In the genomic region with DNA sequence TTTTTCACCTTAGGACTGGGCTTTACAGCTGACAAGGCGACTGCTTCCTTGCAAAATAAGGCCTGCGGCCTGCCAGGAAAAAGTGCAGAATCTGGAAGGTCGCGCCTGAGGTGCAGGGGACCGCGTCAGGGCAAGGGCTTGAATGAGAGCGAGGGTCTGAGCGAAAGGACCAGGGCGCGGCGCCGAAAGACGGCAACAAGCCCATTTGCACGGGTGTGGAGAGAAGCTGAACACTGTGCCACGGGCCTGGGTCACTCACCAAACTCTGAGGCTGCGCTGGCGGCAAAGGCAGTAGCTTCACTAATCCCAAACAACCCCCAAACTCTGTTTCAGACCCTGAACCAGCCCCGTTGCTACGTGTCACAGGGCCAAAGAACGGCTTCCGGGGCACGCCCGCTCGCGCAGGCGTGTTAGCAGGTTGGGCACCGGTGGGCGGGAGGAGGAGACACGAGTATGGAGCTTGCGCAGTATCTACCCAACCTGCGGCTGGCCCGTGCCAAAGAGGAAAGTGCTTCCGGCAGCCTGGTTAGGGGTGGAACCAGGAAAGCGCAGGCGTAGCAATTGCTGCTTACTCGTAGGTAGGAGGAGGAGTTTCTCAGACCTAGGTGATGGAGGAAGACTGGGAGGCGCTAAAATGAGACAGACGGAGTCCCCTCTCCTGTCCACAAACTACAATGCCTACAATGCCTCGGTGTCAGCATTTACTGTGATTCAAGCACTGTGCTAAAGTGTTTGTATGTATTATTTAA, we compare ENCODE assay signal across 8 cellular contexts. TPM values are rescaled to one million over a fixed set of nuclear protein-coding genes. Genes with fewer than 3 reads are reported as not detected.
DNase-seq lines count a peak whose midpoint lies in the region; ATAC-seq lines count a peak whose summit lies in the region.

Gene KCTD16 (plus strand): TSS at position 598 of the 749 bp plus-strand sequence.
Gene YIPF5 (minus strand): TSS at position 384 of the 749 bp plus-strand sequence. CDS start 704 bp downstream, outside the sequence.

- peak within 1 kb of the TSS; percentile 83 for H3K4me3 Mint-ChIP-seq in activated CD4-positive, alpha-beta T cell treated with anti-CD3 and anti-CD28 coated beads, Interleukin-2, amount 10 ng/mL, durations not matched to agents 7 days and 5 days

- peaks cover 5% of the 10 kb centered on the region for H3K27me3 Mint-ChIP-seq in activated CD4-positive, alpha-beta T cell treated with anti-CD3 and anti-CD28 coated beads, Interleukin-2, amount 10 ng/mL, durations not matched to agents 7 days and 5 days

- H3K27ac Mint-ChIP-seq in activated CD4-positive, alpha-beta T cell treated with anti-CD3 and anti-CD28 coated beads, Interleukin-2, amount 10 ng/mL, durations not matched to agents 7 days and 5 days = peak within 1 kb of the TSS; percentile 89

- peaks cover 42% of the 10 kb centered on the region for H3K4me1 Mint-ChIP-seq in activated CD4-positive, alpha-beta T cell treated with anti-CD3 and anti-CD28 coated beads, Interleukin-2, amount 10 ng/mL, durations not matched to agents 7 days and 5 days

- DNase-seq in C1 segment of cervical spinal cord (lab: John Stamatoyannopoulos, UW) (peak; percentile 64 to 97 (median 90)), NCI-H526 treated with DMSO at 0.1 percent for 48 hours (lab: John Stamatoyannopoulos, UW) (peak; percentile 93), dedifferentiated amniotic fluid mesenchymal stem cell (ENCODE audit: extremely low spot score) (peak; percentile 96), left kidney (ENCODE audit: low read depth, low spot score) (peak; percentile 99)
- DNase-seq in activated CD4-positive, alpha-beta T cell treated with anti-CD3 and anti-CD28 coated beads, Interleukin-2, amount 10 ng/mL, durations not matched to agents 7 days and 5 days = peak; percentile 98
- DNase-seq in stimulated activated CD4-positive, alpha-beta T cell treated with anti-CD3 and anti-CD28 coated beads, Interleukin-1b, Interleukin-23, amount 100 ng/mL, for 48 hours = peak; percentile 98

- CTCF ChIA-PET in activated CD4-positive, alpha-beta T cell treated with anti-CD3 and anti-CD28 coated beads, Interleukin-2, amount 10 ng/mL, durations not matched to agents 7 days and 5 days (lab: Charles Lee) = interaction anchor here (0.5 to 1.5 kb wide), 5 partner anchors 11 to 278 kb away, joined by 3 to 4 read pairs (median 3); no protein-coding TSS in a partner anchor

- no peaks in the 10 kb centered on the region for H3K9me3 Mint-ChIP-seq in activated CD4-positive, alpha-beta T cell treated with anti-CD3 and anti-CD28 coated beads, Interleukin-2, amount 10 ng/mL, durations not matched to agents 7 days and 5 days

- H3K36me3 Mint-ChIP-seq in activated CD4-positive, alpha-beta T cell treated with anti-CD3 and anti-CD28 coated beads, Interleukin-2, amount 10 ng/mL, durations not matched to agents 7 days and 5 days (ENCODE audit: low read depth) = peaks cover 21% of the 10 kb centered on the region

- ATAC-seq in GM19351 (IDR thresholded peaks at IDR 0.05; ENCODE audit: unreplicated experiment) = peak; percentile 98
- ATAC-seq in HG03520 (IDR thresholded peaks at IDR 0.05; ENCODE audit: unreplicated experiment) = peak; percentile 99

- POLR2A ChIA-PET in activated CD4-positive, alpha-beta T cell treated with anti-CD3 and anti-CD28 coated beads, Interleukin-2, amount 10 ng/mL, durations not matched to agents 7 days and 5 days (lab: Charles Lee) = interaction anchor here (0.5 to 1.8 kb wide), 2 partner anchors 18 to 898 kb away, joined by 6 read pairs; no protein-coding TSS in a partner anchor

RNA-seq across cellular contexts. Expression of gene KCTD16, which starts in this region (rescaled TPM):
- total RNA-seq in activated CD4-positive, alpha-beta T cell treated with anti-CD3 and anti-CD28 coated beads, Interleukin-2, amount 10 ng/mL, durations not matched to agents 7 days and 5 days = under 1 TPM; 0.08 to 0.15 TPM

RNA-seq across cellular contexts. Expression of gene YIPF5, which starts in this region (rescaled TPM):
- 10 to 100 TPM; 44.6 to 46.2 TPM for total RNA-seq in activated CD4-positive, alpha-beta T cell treated with anti-CD3 and anti-CD28 coated beads, Interleukin-2, amount 10 ng/mL, durations not matched to agents 7 days and 5 days

Comparison
In these comparisons a context has a peak if more than half of its experiments do, and no peak if none do; other contexts are left out.
1. Peak in every context shown above with its lines: DNase-seq and ATAC-seq.